In the genomic region with DNA sequence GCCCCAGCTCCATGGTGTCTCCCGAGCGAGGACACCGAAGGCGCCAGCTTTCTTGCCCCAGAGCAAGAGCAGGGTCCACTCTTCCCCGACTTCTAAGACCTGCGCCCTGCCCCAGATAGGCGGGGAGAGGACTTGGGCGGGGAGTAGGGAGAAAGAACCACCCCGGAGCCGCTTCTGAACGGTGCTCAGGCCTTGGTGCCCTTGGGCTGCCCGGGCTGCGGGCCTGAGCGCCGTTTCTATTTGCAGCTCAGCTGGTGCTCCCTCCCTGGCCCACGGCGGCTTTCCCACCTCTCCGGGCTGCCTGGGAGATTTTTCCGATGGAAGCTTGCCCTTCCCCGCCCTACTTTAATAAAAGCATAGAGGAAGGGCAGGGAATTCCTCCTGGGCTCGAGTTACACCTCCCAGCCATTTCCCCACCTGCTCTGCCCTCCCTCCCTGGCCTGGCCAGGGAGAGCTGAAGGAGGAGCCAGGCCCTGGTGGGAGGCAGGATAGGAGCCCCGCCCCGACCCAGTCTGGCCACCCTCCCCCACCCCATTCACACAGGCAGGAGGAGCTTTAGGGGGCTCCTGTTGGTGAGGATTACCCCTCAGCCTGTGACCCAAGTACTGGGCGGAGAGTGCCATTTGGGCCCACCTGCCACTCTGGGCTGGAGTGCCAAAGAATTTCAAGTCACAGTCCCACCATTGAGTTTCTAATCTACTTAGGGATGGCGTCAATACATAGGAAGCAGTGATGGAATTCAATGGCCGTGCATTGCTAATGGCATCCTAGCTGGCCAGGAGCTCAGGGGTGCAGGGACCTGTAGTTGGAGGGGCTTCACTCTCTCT, we compare ENCODE assay signal across 1 cellular context.
TF ChIP-seq lines count a peak whose summit lies in the region.

No MANE protein-coding gene starts in this region.

TF ChIP-seq in HepG2, 621 proteins besides CTCF, POLR2A, EP300 and RAD21 (continued from another document and continues in another):
- TF ChIP-seq, protein P1, sequence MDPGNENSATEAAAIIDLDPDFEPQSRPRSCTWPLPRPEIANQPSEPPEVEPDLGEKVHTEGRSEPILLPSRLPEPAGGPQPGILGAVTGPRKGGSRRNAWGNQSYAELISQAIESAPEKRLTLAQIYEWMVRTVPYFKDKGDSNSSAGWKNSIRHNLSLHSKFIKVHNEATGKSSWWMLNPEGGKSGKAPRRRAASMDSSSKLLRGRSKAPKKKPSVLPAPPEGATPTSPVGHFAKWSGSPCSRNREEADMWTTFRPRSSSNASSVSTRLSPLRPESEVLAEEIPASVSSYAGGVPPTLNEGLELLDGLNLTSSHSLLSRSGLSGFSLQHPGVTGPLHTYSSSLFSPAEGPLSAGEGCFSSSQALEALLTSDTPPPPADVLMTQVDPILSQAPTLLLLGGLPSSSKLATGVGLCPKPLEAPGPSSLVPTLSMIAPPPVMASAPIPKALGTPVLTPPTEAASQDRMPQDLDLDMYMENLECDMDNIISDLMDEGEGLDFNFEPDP (CRISPR knock-in tag; conservative IDR thresholded peaks at IDR 0.05), result 0 out of 2 replicates have a peak, but pooled peaks have one; percentile 87
- TF ChIP-seq DDIT3 (CRISPR knock-in tag; IDR thresholded peaks at IDR 0.05) (no peak), ZBTB1 (CRISPR knock-in tag; IDR thresholded peaks at IDR 0.05; ENCODE audit: borderline replicate concordance) (no peak), XRCC5 (optimal IDR thresholded peaks at IDR 0.05; ENCODE audit: low read length) (no peak), PCBP1 (IDR thresholded peaks at IDR 0.05; ENCODE audit: borderline replicate concordance, low read depth, low read length) (peak; percentile 87; the same call in 1 of the 2 replicates), YEATS4 (CRISPR knock-in tag; IDR thresholded peaks at IDR 0.05; ENCODE audit: borderline replicate concordance) (0 out of 2 replicates have a peak, but pooled peaks have one; percentile 12), MED13 (CRISPR knock-in tag; IDR thresholded peaks at IDR 0.05) (peak; percentile 18; the same call in 1 of the 2 replicates), NFKB2 (CRISPR knock-in tag; IDR thresholded peaks at IDR 0.05; ENCODE audit: borderline replicate concordance) (peak; percentile 51; the same call in 1 of the 2 replicates), FOSL1 (CRISPR knock-in tag; IDR thresholded peaks at IDR 0.05; ENCODE audit: borderline replicate concordance) (no peak), ZBTB46 (CRISPR knock-in tag; IDR thresholded peaks at IDR 0.05; ENCODE audit: borderline replicate concordance) (no peak), KLF16 (CRISPR knock-in tag; IDR thresholded peaks at IDR 0.05) (0 out of 4 replicates have a peak, but pooled peaks of 1 of the 2 experiments have one; percentile 12), TP53 (CRISPR knock-in tag; conservative IDR thresholded peaks at IDR 0.05) (0 out of 2 replicates have a peak, but pooled peaks have one; percentile 48), RFXAP (CRISPR knock-in tag; IDR thresholded peaks at IDR 0.05; ENCODE audit: borderline replicate concordance) (0 out of 2 replicates have a peak, but pooled peaks have one; percentile 10), HNRNPL (IDR thresholded peaks at IDR 0.05; ENCODE audit: low read depth, low read length) (peak; percentile 58; the same call in 1 of the 2 replicates), TBX2 (CRISPR knock-in tag; IDR thresholded peaks at IDR 0.05; ENCODE audit: borderline replicate concordance) (no peak), ASH2L (IDR thresholded peaks at IDR 0.05; ENCODE audit: insufficient read length, low read depth, low read length) (no peak), HDAC2 (CRISPR knock-in tag; IDR thresholded peaks at IDR 0.05) (peak; percentile 36; the same call in 1 of the 2 replicates), SRY (CRISPR knock-in tag; IDR thresholded peaks at IDR 0.05) (0 out of 2 replicates have a peak, but pooled peaks have one; percentile 52), ELF1 (CRISPR knock-in tag; IDR thresholded peaks at IDR 0.05) (no peak), TERF1 (CRISPR knock-in tag; IDR thresholded peaks at IDR 0.05) (no peak), HINFP (CRISPR knock-in tag; IDR thresholded peaks at IDR 0.05; ENCODE audit: low read depth) (peak; percentile 13; the same call in 1 of the 2 replicates), DNMT3B (CRISPR knock-in tag; conservative IDR thresholded peaks at IDR 0.05) (0 out of 2 replicates have a peak, but pooled peaks have one; percentile 45), ZNF33B (CRISPR knock-in tag; IDR thresholded peaks at IDR 0.05) (0 out of 2 replicates have a peak, but pooled peaks have one; percentile 5), KLF6 (CRISPR knock-in tag; IDR thresholded peaks at IDR 0.05) (no peak), ZMYM2 (CRISPR knock-in tag; IDR thresholded peaks at IDR 0.05) (0 out of 2 replicates have a peak, but pooled peaks have one; percentile 14), MIXL1 (CRISPR knock-in tag; IDR thresholded peaks at IDR 0.05) (no peak), ZNF124 (CRISPR knock-in tag; IDR thresholded peaks at IDR 0.05) (0 out of 2 replicates have a peak, but pooled peaks have one; percentile 20), NAIF1 (CRISPR knock-in tag; IDR thresholded peaks at IDR 0.05; ENCODE audit: borderline replicate concordance) (peak; percentile 67; the same call in 1 of the 2 replicates), TSC22D2 (CRISPR knock-in tag; IDR thresholded peaks at IDR 0.05; ENCODE audit: borderline replicate concordance) (no peak), ZMAT3 (CRISPR knock-in tag; conservative IDR thresholded peaks at IDR 0.05) (0 out of 2 replicates have a peak, but pooled peaks have one; percentile 7)
- TF ChIP-seq, protein P2, sequence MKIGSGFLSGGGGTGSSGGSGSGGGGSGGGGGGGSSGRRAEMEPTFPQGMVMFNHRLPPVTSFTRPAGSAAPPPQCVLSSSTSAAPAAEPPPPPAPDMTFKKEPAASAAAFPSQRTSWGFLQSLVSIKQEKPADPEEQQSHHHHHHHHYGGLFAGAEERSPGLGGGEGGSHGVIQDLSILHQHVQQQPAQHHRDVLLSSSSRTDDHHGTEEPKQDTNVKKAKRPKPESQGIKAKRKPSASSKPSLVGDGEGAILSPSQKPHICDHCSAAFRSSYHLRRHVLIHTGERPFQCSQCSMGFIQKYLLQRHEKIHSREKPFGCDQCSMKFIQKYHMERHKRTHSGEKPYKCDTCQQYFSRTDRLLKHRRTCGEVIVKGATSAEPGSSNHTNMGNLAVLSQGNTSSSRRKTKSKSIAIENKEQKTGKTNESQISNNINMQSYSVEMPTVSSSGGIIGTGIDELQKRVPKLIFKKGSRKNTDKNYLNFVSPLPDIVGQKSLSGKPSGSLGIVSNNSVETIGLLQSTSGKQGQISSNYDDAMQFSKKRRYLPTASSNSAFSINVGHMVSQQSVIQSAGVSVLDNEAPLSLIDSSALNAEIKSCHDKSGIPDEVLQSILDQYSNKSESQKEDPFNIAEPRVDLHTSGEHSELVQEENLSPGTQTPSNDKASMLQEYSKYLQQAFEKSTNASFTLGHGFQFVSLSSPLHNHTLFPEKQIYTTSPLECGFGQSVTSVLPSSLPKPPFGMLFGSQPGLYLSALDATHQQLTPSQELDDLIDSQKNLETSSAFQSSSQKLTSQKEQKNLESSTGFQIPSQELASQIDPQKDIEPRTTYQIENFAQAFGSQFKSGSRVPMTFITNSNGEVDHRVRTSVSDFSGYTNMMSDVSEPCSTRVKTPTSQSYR (CRISPR knock-in tag; IDR thresholded peaks at IDR 0.05; ENCODE audit: borderline replicate concordance), result peak; percentile 65; the same call in 1 of the 2 replicates
- TF ChIP-seq, protein P3, sequence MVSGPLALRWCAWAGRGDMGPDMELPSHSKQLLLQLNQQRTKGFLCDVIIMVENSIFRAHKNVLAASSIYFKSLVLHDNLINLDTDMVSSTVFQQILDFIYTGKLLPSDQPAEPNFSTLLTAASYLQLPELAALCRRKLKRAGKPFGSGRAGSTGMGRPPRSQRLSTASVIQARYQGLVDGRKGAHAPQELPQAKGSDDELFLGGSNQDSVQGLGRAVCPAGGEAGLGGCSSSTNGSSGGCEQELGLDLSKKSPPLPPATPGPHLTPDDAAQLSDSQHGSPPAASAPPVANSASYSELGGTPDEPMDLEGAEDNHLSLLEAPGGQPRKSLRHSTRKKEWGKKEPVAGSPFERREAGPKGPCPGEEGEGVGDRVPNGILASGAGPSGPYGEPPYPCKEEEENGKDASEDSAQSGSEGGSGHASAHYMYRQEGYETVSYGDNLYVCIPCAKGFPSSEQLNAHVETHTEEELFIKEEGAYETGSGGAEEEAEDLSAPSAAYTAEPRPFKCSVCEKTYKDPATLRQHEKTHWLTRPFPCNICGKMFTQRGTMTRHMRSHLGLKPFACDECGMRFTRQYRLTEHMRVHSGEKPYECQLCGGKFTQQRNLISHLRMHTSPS (CRISPR knock-in tag; IDR thresholded peaks at IDR 0.05; ENCODE audit: low read depth), result 0 out of 2 replicates have a peak, but pooled peaks have one; percentile 44
- TF ChIP-seq, protein P4, sequence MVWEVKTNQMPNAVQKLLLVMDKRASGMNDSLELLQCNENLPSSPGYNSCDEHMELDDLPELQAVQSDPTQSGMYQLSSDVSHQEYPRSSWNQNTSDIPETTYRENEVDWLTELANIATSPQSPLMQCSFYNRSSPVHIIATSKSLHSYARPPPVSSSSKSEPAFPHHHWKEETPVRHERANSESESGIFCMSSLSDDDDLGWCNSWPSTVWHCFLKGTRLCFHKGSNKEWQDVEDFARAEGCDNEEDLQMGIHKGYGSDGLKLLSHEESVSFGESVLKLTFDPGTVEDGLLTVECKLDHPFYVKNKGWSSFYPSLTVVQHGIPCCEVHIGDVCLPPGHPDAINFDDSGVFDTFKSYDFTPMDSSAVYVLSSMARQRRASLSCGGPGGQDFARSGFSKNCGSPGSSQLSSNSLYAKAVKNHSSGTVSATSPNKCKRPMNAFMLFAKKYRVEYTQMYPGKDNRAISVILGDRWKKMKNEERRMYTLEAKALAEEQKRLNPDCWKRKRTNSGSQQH (CRISPR knock-in tag; IDR thresholded peaks at IDR 0.05; ENCODE audit: low read depth), result 0 out of 2 replicates have a peak, but pooled peaks have one; percentile 19
- TF ChIP-seq, protein P5, sequence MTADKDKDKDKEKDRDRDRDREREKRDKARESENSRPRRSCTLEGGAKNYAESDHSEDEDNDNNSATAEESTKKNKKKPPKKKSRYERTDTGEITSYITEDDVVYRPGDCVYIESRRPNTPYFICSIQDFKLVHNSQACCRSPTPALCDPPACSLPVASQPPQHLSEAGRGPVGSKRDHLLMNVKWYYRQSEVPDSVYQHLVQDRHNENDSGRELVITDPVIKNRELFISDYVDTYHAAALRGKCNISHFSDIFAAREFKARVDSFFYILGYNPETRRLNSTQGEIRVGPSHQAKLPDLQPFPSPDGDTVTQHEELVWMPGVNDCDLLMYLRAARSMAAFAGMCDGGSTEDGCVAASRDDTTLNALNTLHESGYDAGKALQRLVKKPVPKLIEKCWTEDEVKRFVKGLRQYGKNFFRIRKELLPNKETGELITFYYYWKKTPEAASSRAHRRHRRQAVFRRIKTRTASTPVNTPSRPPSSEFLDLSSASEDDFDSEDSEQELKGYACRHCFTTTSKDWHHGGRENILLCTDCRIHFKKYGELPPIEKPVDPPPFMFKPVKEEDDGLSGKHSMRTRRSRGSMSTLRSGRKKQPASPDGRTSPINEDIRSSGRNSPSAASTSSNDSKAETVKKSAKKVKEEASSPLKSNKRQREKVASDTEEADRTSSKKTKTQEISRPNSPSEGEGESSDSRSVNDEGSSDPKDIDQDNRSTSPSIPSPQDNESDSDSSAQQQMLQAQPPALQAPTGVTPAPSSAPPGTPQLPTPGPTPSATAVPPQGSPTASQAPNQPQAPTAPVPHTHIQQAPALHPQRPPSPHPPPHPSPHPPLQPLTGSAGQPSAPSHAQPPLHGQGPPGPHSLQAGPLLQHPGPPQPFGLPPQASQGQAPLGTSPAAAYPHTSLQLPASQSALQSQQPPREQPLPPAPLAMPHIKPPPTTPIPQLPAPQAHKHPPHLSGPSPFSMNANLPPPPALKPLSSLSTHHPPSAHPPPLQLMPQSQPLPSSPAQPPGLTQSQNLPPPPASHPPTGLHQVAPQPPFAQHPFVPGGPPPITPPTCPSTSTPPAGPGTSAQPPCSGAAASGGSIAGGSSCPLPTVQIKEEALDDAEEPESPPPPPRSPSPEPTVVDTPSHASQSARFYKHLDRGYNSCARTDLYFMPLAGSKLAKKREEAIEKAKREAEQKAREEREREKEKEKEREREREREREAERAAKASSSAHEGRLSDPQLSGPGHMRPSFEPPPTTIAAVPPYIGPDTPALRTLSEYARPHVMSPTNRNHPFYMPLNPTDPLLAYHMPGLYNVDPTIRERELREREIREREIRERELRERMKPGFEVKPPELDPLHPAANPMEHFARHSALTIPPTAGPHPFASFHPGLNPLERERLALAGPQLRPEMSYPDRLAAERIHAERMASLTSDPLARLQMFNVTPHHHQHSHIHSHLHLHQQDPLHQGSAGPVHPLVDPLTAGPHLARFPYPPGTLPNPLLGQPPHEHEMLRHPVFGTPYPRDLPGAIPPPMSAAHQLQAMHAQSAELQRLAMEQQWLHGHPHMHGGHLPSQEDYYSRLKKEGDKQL (CRISPR knock-in tag; IDR thresholded peaks at IDR 0.05; ENCODE audit: low read depth), result no peak
